ENCODE assay signal across 9 cellular contexts in genomic region chr21:25562660-25563059, GRCh38. TPM values are rescaled to one million over a fixed set of nuclear protein-coding genes. Genes with fewer than 3 reads are reported as not detected.
DNase-seq lines count a peak whose midpoint lies in the region; ATAC-seq and TF ChIP-seq lines count a peak whose summit lies in the region.
"Had no signal": no experiment of that assay in that cellular context is flagged by ENCODE, and none has a peak within 500 bp of the region (broad histone marks: within the 10 kb centered on the region; RNA-seq: fewer than 3 reads in every experiment).

No MANE protein-coding gene starts in this region.

- no peaks in the 10 kb centered on the region for H3K9me3 ChIP-seq in CD4-positive, CD25-positive, alpha-beta regulatory T cell (ENCODE audit: control insufficient read depth in 2 of 2, low read length in 2 of 2)
- H3K9me3 ChIP-seq in MM.1S (replicated peaks; ENCODE audit: insufficient read depth, low read length) = no peaks in the 10 kb centered on the region

- POLR2A ChIA-PET in GM10248 (lab: Yijun Ruan, JAX) = interaction anchor here (1.3 to 1.5 kb wide), 2 partner anchors 22 to 60 kb away, joined by 3 to 5 read pairs; no protein-coding TSS in a partner anchor

- DNase-seq in CD4-positive, CD25-positive, alpha-beta regulatory T cell = no peak
- DNase-seq in MM.1S = no peak
- no peak for DNase-seq in GM10248 (ENCODE audit: extremely low spot score)
- no peak for DNase-seq in NCI-H524 treated with DMSO at 0.1 percent for 48 hours (lab: John Stamatoyannopoulos, UW)
- no peak for DNase-seq in A172 (ENCODE audit: low spot score)
- no peak for DNase-seq in NCI-H510A (lab: John Stamatoyannopoulos, UW)
- DNase-seq: NCI-H82 had no signal

- CTCF ChIA-PET in GM10248 (lab: Yijun Ruan, JAX) = interaction anchor here (1.0 to 1.5 kb wide), 6 partner anchors 9 to 140 kb away, joined by 3 to 5 read pairs (median 4); no protein-coding TSS in a partner anchor

- H3K9me2 ChIP-seq in MM.1S (replicated peaks; ENCODE audit: insufficient read depth, low read length) = no peaks in the 10 kb centered on the region

- intact Hi-C loops in dendritic cell treated with granulocyte-macrophage colony-stimulating factor and Interleukin-4, amounts not matched to agents 40 ng/mL and 50 ng/mL, for 4 days (cut with micrococcal nuclease) = loop anchor here (5.0 kb wide), 1 partner anchor 140 kb away; no protein-coding TSS in a partner anchor

- peaks cover 64% of the 10 kb centered on the region for H3K4me1 ChIP-seq in CD4-positive, CD25-positive, alpha-beta regulatory T cell (ENCODE audit: control insufficient read depth, insufficient read depth, low read length, poor library complexity, severe bottlenecking)
- H3K4me1 ChIP-seq in MM.1S (ENCODE audit: low read length) = 0 out of 2 replicates have a peak, but pooled peaks cover 3% of the 10 kb centered on the region

- H3K4me2 ChIP-seq in MM.1S (ENCODE audit: low read depth, low read length) = peak overlapping the region; percentile 95

- H3K79me2 ChIP-seq in MM.1S (ENCODE audit: low read length) = no peaks in the 10 kb centered on the region

- no peaks in the 10 kb centered on the region for H3K36me3 ChIP-seq in CD4-positive, CD25-positive, alpha-beta regulatory T cell (ENCODE audit: control insufficient read depth, insufficient read depth, low read length)
- no peaks in the 10 kb centered on the region for H3K36me3 ChIP-seq in MM.1S (replicated peaks; ENCODE audit: insufficient read depth, low read length)

- H3F3A ChIP-seq in MM.1S (ENCODE audit: insufficient read depth, low read length) = no peaks in the 10 kb centered on the region

- H3K27ac Mint-ChIP-seq in CD4-positive, CD25-positive, alpha-beta regulatory T cell = peak overlapping the region; percentile 85 to 90 (median 89)
- H3K27ac Mint-ChIP-seq in dendritic cell treated with granulocyte-macrophage colony-stimulating factor and Interleukin-4, amounts not matched to agents 40 ng/mL and 50 ng/mL, for 4 days = peak overlapping the region; percentile 88
- no peak overlapping the region for H3K27ac Mint-ChIP-seq in nephron

- peak overlapping the region; percentile 87 for H3K27ac ChIP-seq in CD4-positive, CD25-positive, alpha-beta regulatory T cell (ENCODE audit: insufficient read depth, low read length, poor library complexity, severe bottlenecking)
- no peak overlapping the region for H3K27ac ChIP-seq in MM.1S (ENCODE audit: low read length)

- H3K27me3 Mint-ChIP-seq in CD4-positive, CD25-positive, alpha-beta regulatory T cell = no peaks in the 10 kb centered on the region
- H3K27me3 Mint-ChIP-seq in dendritic cell treated with granulocyte-macrophage colony-stimulating factor and Interleukin-4, amounts not matched to agents 40 ng/mL and 50 ng/mL, for 4 days = peaks cover 2% of the 10 kb centered on the region
- peaks cover 15% of the 10 kb centered on the region for H3K27me3 Mint-ChIP-seq in nephron (ENCODE audit: low read depth)

- peak overlapping the region; percentile 93 for H3K4me3 ChIP-seq in CD4-positive, CD25-positive, alpha-beta regulatory T cell (ENCODE audit: low read depth, low read length)
- H3K4me3 ChIP-seq in MM.1S (ENCODE audit: low read length) = peak overlapping the region; percentile 68

- TF ChIP-seq CTCF in MM.1S (IDR thresholded peaks at IDR 0.05; ENCODE audit: low read length) (no peak), nephron (IDR thresholded peaks at IDR 0.05; ENCODE audit: unreplicated experiment in 3 of 3) (no peak), GM10248 (IDR thresholded peaks at IDR 0.05; ENCODE audit: control extremely low read depth, extremely low read depth, low read depth, missing control alignments) (no peak)

- no peaks in the 10 kb centered on the region for H3K27me3 ChIP-seq in CD4-positive, CD25-positive, alpha-beta regulatory T cell (ENCODE audit: control insufficient read depth, insufficient read depth, low read length)
- H3K27me3 ChIP-seq in MM.1S (replicated peaks; ENCODE audit: insufficient read depth, low read length) = no peaks in the 10 kb centered on the region

- peak overlapping the region; percentile 57; the same call in 1 of the 2 replicates for H3K9ac ChIP-seq in MM.1S (ENCODE audit: low read length)

- ATAC-seq in CD4-positive, CD25-positive, alpha-beta regulatory T cell (ENCODE audit: low read depth in 2 of 2) = no peak

- H2AFZ ChIP-seq in MM.1S (ENCODE audit: low read length) = peak overlapping the region; percentile 81

- no peaks in the 10 kb centered on the region for H3K36me3 Mint-ChIP-seq in CD4-positive, CD25-positive, alpha-beta regulatory T cell
- no peaks in the 10 kb centered on the region for H3K36me3 Mint-ChIP-seq in dendritic cell treated with granulocyte-macrophage colony-stimulating factor and Interleukin-4, amounts not matched to agents 40 ng/mL and 50 ng/mL, for 4 days (ENCODE audit: low read depth)
- peaks cover 12% of the 10 kb centered on the region for H3K36me3 Mint-ChIP-seq in nephron (ENCODE audit: low read depth)

- H3K9me3 Mint-ChIP-seq in CD4-positive, CD25-positive, alpha-beta regulatory T cell = no peaks in the 10 kb centered on the region
- no peaks in the 10 kb centered on the region for H3K9me3 Mint-ChIP-seq in dendritic cell treated with granulocyte-macrophage colony-stimulating factor and Interleukin-4, amounts not matched to agents 40 ng/mL and 50 ng/mL, for 4 days
- no peaks in the 10 kb centered on the region for H3K9me3 Mint-ChIP-seq in nephron

- peak overlapping the region; percentile 93 to 99 (median 94) for H3K4me3 Mint-ChIP-seq in CD4-positive, CD25-positive, alpha-beta regulatory T cell
- peak overlapping the region; percentile 85 for H3K4me3 Mint-ChIP-seq in dendritic cell treated with granulocyte-macrophage colony-stimulating factor and Interleukin-4, amounts not matched to agents 40 ng/mL and 50 ng/mL, for 4 days
- peak overlapping the region; percentile 77 to 85 (median 80) for H3K4me3 Mint-ChIP-seq in nephron

- peaks cover 45 to 68% (median 53%) of the 10 kb centered on the region in 4 donors for H3K4me1 Mint-ChIP-seq in CD4-positive, CD25-positive, alpha-beta regulatory T cell
- H3K4me1 Mint-ChIP-seq in dendritic cell treated with granulocyte-macrophage colony-stimulating factor and Interleukin-4, amounts not matched to agents 40 ng/mL and 50 ng/mL, for 4 days (ENCODE audit: low read depth) = peaks cover 44% of the 10 kb centered on the region
- peaks cover under 1% of the 10 kb centered on the region for H3K4me1 Mint-ChIP-seq in nephron

- H4K20me1 ChIP-seq in MM.1S (ENCODE audit: insufficient read depth, low read length) = no peaks in the 10 kb centered on the region

RNA-seq across cellular contexts. Expression of gene MRPL39, which starts 44.6 kb away (rescaled TPM):
- 13.2 TPM for total RNA-seq in CD4-positive, CD25-positive, alpha-beta regulatory T cell
- polyA plus RNA-seq in CD4-positive, CD25-positive, alpha-beta regulatory T cell = 10 to 100 TPM; 48.4 to 58.6 (median 54.2) TPM
- total RNA-seq in A172 (2014; rRNA removed; shearing (Covaris generic)) = 77.0 and 91.8 TPM in 2 replicates

Comparison
In these comparisons a context has a peak if more than half of its experiments do, and no peak if none do; other contexts are left out.
1. H3K27ac Mint-ChIP-seq: peak in CD4-positive, CD25-positive, alpha-beta regulatory T cell (3 of 3) and dendritic cell treated with granulocyte-macrophage colony-stimulating factor and Interleukin-4, amounts not matched to agents 40 ng/mL and 50 ng/mL, for 4 days (single experiment); none in nephron (0 of 3).
2. Peak in every context shown above with its lines, with median percentiles within 50 percentile points of each other: H3K4me3 Mint-ChIP-seq.